Comparison of ENCODE assay signal across 8 cellular contexts in genomic region chr13:39602614-39603366, GRCh38. TPM values are rescaled to one million over a fixed set of nuclear protein-coding genes. Genes with fewer than 3 reads are reported as not detected.
DNase-seq lines count a peak whose midpoint lies in the region; ATAC-seq and TF ChIP-seq lines count a peak whose summit lies in the region.

Gene LHFPL6, minus strand, starts transcription at chr13:39603193.

- TF ChIP-seq EP300 in transverse colon (IDR thresholded peaks at IDR 0.05; ENCODE audit: low read depth): no peak

- 1% methylated on average over 28 of the region's 73 CpGs; no CpG with 5 or more reads in 1 of the 2 donors for WGBS in transverse colon (ENCODE audit: low coverage in 1 of 2), 2 donors

- peak within 1 kb of the TSS; percentile 77 to 88 (median 84) for H3K27ac ChIP-seq in transverse colon

- intact Hi-C loops in Right ventricle myocardium inferior (cut with DNase I): loop anchor here (1.0 to 5.0 kb wide), 5 partner anchors 75 to 340 kb away; no protein-coding TSS in a partner anchor
- intact Hi-C loops in transverse colon (cut with DNase I; ENCODE audit: low total_unique reads): no loop called here

- peak within 1 kb of the TSS; percentile 49 for H3K4me3 ChIP-seq in Jurkat, Clone E6-1 (ENCODE audit: low read length)
- H3K4me3 ChIP-seq in transverse colon: peak within 1 kb of the TSS; percentile 47 to 77 (median 62)

- H3K9me3 Mint-ChIP-seq in activated naive CD8-positive, alpha-beta T cell treated with anti-CD3 and anti-CD28 coated beads, Interleukin-2, amount 50 U/mL, for 24 hours: no peaks in the 10 kb centered on the region
- H3K9me3 Mint-ChIP-seq in osteocyte (ENCODE audit: unreplicated experiment): no peaks in the 10 kb centered on the region

- peaks cover 0 to 23% (median 5%) of the 10 kb centered on the region in 4 donors for H3K4me1 ChIP-seq in transverse colon

- no peak within 1 kb of the TSS for H3K27ac Mint-ChIP-seq in activated naive CD8-positive, alpha-beta T cell treated with anti-CD3 and anti-CD28 coated beads, Interleukin-2, amount 50 U/mL, for 24 hours
- H3K27ac Mint-ChIP-seq in osteocyte (ENCODE audit: unreplicated experiment): peak within 1 kb of the TSS; percentile 93

- peaks cover 53% of the 10 kb centered on the region for H3K27me3 Mint-ChIP-seq in activated naive CD8-positive, alpha-beta T cell treated with anti-CD3 and anti-CD28 coated beads, Interleukin-2, amount 50 U/mL, for 24 hours
- no peaks in the 10 kb centered on the region for H3K27me3 Mint-ChIP-seq in osteocyte (ENCODE audit: unreplicated experiment)

- TF ChIP-seq CTCF in osteocyte (IDR thresholded peaks at IDR 0.05): peak; percentile 69
- peak in 1 of 5 experiments; percentile 10 for TF ChIP-seq CTCF in transverse colon (IDR thresholded peaks at IDR 0.05)

- peak within 1 kb of the TSS; percentile 80 for H3K4me3 Mint-ChIP-seq in activated naive CD8-positive, alpha-beta T cell treated with anti-CD3 and anti-CD28 coated beads, Interleukin-2, amount 50 U/mL, for 24 hours
- H3K4me3 Mint-ChIP-seq in osteocyte (ENCODE audit: unreplicated experiment): peak within 1 kb of the TSS; percentile 96

- ATAC-seq in GM21717 (IDR thresholded peaks at IDR 0.05; ENCODE audit: unreplicated experiment): peak; percentile 96
- peak; percentile 97 for ATAC-seq in activated naive CD8-positive, alpha-beta T cell treated with anti-CD3 and anti-CD28 coated beads, Interleukin-2, amount 50 U/mL, for 24 hours
- ATAC-seq in Right ventricle myocardium inferior: peak; percentile 97

- DNase-seq in DMS53 treated with DMSO at 0.1 percent for 48 hours (lab: John Stamatoyannopoulos, UW; ENCODE audit: unreplicated experiment) (peak; percentile 37), SK-MEL-5 (ENCODE audit: low read depth, low spot score) (peak; percentile 75), Right ventricle myocardium inferior (ENCODE audit: missing footprints) (peak; percentile 90), osteocyte (ENCODE audit: extremely low spot score, unreplicated experiment) (peak; percentile 93), transverse colon (peak; percentile 75)
- no peak for DNase-seq in Jurkat, Clone E6-1 (ENCODE audit: low read depth, low spot score)
- peak; percentile 74 for DNase-seq in activated naive CD8-positive, alpha-beta T cell treated with anti-CD3 and anti-CD28 coated beads, Interleukin-2, amount 50 U/mL, for 24 hours

- no peaks in the 10 kb centered on the region for H3K36me3 ChIP-seq in transverse colon

- H3K4me1 Mint-ChIP-seq in activated naive CD8-positive, alpha-beta T cell treated with anti-CD3 and anti-CD28 coated beads, Interleukin-2, amount 50 U/mL, for 24 hours: peaks cover 14% of the 10 kb centered on the region
- peaks cover 50% of the 10 kb centered on the region for H3K4me1 Mint-ChIP-seq in osteocyte (ENCODE audit: unreplicated experiment)

- peak; percentile 41 for TF ChIP-seq POLR2A in transverse colon (IDR thresholded peaks at IDR 0.05)

- H3K27me3 ChIP-seq in transverse colon: peaks cover 41% of the 10 kb centered on the region

- in situ Hi-C loops in SK-MEL-5 (cut with HindIII; ENCODE audit: low pct_unique_long_range_greater_than_20kb, low sequenced_read_pairs): no loop called here
- in situ Hi-C loops in transverse colon (cut with MboI; ENCODE audit: low pct_ligation_motif_present in 1 of 4, low pct_unique_long_range_greater_than_20kb in 1 of 4, low sequenced_read_pairs in 3 of 4): loop anchor here in 2 of 4 donors (25.0 kb wide), 2 partner anchors 340 to 565 kb away; partner anchors contain the start of genes NHLRC3 (in 1 of the 2) and PROSER1 (in 1 of the 2)

- no peaks in the 10 kb centered on the region for H3K9me3 ChIP-seq in transverse colon

- no peaks in the 10 kb centered on the region for H3K36me3 Mint-ChIP-seq in activated naive CD8-positive, alpha-beta T cell treated with anti-CD3 and anti-CD28 coated beads, Interleukin-2, amount 50 U/mL, for 24 hours (ENCODE audit: low read depth)
- peaks cover 13% of the 10 kb centered on the region for H3K36me3 Mint-ChIP-seq in osteocyte (ENCODE audit: unreplicated experiment)

RNA-seq across cellular contexts. Expression of gene LHFPL6, which starts in this region (rescaled TPM):
- 4.1 TPM for polyA plus RNA-seq in Jurkat, Clone E6-1 (2012; ENCODE audit: insufficient read depth, insufficient read length)
- 14.1 and 17.2 TPM in 2 replicates for total RNA-seq in SK-MEL-5 (2014; rRNA removed; shearing (Covaris generic))
- polyA plus RNA-seq in SK-MEL-5 (2015; cell fraction: cytosol; rRNA removed): 24.3 and 30.4 TPM in 2 replicates
- polyA plus RNA-seq in SK-MEL-5 (2015; cell fraction: nucleus; rRNA removed): 5.4 and 9.6 TPM in 2 replicates
- total RNA-seq in Right ventricle myocardium inferior (63.7 TPM), osteocyte (173 and 174 TPM in 2 replicates), transverse colon (10 to 100 TPM in 2 of 4 donors, 1 to 10 TPM in 2; 4.2 to 18.6 (median 9.3) TPM)
